In the genomic region with DNA sequence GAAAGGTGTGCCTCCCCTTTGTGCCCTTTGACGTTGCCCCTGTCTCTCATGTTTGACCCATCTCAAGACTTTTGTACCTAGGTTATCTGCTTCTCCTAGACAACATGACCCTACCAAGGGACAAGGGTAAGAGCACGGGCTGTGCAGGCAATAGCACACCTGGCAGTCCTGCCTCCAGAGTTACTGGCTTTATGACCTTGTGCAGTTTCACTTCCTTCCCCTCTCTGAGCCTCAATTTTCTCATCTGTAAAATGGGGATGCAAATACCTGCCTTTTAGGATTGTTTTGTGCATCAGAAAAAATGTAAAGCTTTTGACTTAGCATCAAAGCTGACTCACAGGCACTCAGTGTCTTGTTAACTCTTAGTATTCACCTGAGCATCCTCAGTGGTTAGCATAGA, we compare ENCODE assay signal across 1 cellular context.
A peak's percentile ranks its signal among the peaks of the same experiment; 100 is the strongest.
TF ChIP-seq lines count a peak whose summit lies in the region.

No MANE protein-coding gene starts in this region.

TF ChIP-seq in GM12878, 131 proteins besides CTCF, POLR2A, EP300 and RAD21 (continued from another document):
- peak; percentile 68; the same call in 1 of the 2 replicates for TF ChIP-seq ZNF217 (IDR thresholded peaks at IDR 0.05)
- TF ChIP-seq EZH2 (IDR thresholded peaks at IDR 0.05; ENCODE audit: borderline replicate concordance, control insufficient read depth, low read depth, low read length) = no peak
- TF ChIP-seq BCL11A (IDR thresholded peaks at IDR 0.05; ENCODE audit: low read depth, low read length) = no peak
- no peak for TF ChIP-seq DPF2 (IDR thresholded peaks at IDR 0.05)
- no peak for TF ChIP-seq SMAD5 (IDR thresholded peaks at IDR 0.05; ENCODE audit: low read depth)
- 0 out of 4 replicates have a peak, but pooled peaks of 1 of the 2 experiments have one; percentile 44 for TF ChIP-seq ETV6 (conservative IDR thresholded peaks at IDR 0.05 in 1 of 2, IDR thresholded peaks at IDR 0.05 in 1 of 2; ENCODE audit: borderline replicate concordance in 1 of 2, low read depth in 1 of 2)
- 0 out of 2 replicates have a peak, but pooled peaks have one; percentile 45 for TF ChIP-seq HDAC2 (IDR thresholded peaks at IDR 0.05)
- peak; percentile 40 for TF ChIP-seq EED (IDR thresholded peaks at IDR 0.05; ENCODE audit: low read depth)
- TF ChIP-seq NR2F1 (conservative IDR thresholded peaks at IDR 0.05) = peak; percentile 54; the same call in 1 of the 2 replicates
